In the genomic region with DNA sequence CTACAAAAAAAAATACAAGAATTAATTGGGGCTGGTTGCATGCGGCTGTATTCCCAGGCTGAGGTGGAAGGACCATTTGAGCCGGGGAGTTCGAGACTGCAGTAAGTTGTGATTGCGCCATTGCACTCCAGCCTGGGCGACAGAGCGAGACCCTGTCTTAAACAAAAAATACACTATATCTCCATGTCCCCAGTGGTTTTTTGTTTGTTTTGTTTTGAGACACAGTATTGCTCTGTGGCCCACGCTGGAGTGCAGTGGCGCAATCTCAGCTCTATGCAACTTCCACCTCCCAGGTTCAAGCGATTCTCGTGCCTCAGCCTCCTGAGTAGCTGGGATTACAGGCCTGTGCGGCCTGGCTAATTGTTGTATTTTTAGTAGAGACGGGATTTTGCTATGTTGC, we compare ENCODE assay signal across 9 cellular contexts. TPM values are rescaled to one million over a fixed set of nuclear protein-coding genes. Genes with fewer than 3 reads are reported as not detected.
A peak's percentile ranks its signal among the peaks of the same experiment; 100 is the strongest.
DNase-seq lines count a peak whose midpoint lies in the region; ATAC-seq and TF ChIP-seq lines count a peak whose summit lies in the region.
"Had no signal": no experiment of that assay in that cellular context is flagged by ENCODE, and none has a peak within 500 bp of the region (broad histone marks: within the 10 kb centered on the region; RNA-seq: fewer than 3 reads in every experiment).

No MANE protein-coding gene starts in this region.

- H3K79me2 ChIP-seq in PC-9 (ENCODE audit: low read depth) = peaks cover 52% of the 10 kb centered on the region

- POLR2A ChIA-PET in PC-9 (lab: Charles Lee; ENCODE audit: unreplicated experiment) = no interaction called here

- peak overlapping the region; percentile 100 for H3K4me3 ChIP-seq in PC-9

- H3K9me2 ChIP-seq in PC-9 (ENCODE audit: insufficient read depth) = no peaks in the 10 kb centered on the region

- CTCF ChIA-PET in PC-9 (lab: Charles Lee) = interaction anchor here (0.7 kb wide), 1 partner anchor 38 kb away, joined by 8 read pairs; no protein-coding TSS in a partner anchor

- no peaks in the 10 kb centered on the region for H3K27me3 Mint-ChIP-seq in progenitor cell of endocrine pancreas

- no peaks in the 10 kb centered on the region for H3K27me3 ChIP-seq in PC-9 (ENCODE audit: insufficient read depth, low read depth)

- H3K36me3 Mint-ChIP-seq in progenitor cell of endocrine pancreas (ENCODE audit: insufficient read depth) = peaks cover 5% of the 10 kb centered on the region

- H3K4me1 ChIP-seq in PC-9 (replicated peaks; ENCODE audit: insufficient read depth) = peaks cover 31% of the 10 kb centered on the region

- DNase-seq in GF-D8 (lab: John Stamatoyannopoulos, UW) = peak; percentile 2
- no peak for DNase-seq in PC-9
- no peak for DNase-seq in epithelial cell of prostate (ENCODE audit: low read depth, low spot score)
- DNase-seq in progenitor cell of endocrine pancreas (ENCODE audit: low spot score, unreplicated experiment) = no peak
- no peak for DNase-seq in KBM-7
- no peak for DNase-seq in HT-29 (ENCODE audit: low spot score)
- DNase-seq in anterior cingulate cortex (lab: John Stamatoyannopoulos, UW) = no peak
- DNase-seq: stimulated activated naive CD4-positive, alpha-beta T cell treated with Interleukin-2 at 50 U/mL for 16 hours had no signal

- in situ Hi-C loops in KBM-7 (cut with MboI; ENCODE audit: low pct_unique_long_range_greater_than_20kb, low sequenced_read_pairs) = no loop called here

- peak overlapping the region; percentile 98 for H3K4me3 Mint-ChIP-seq in progenitor cell of endocrine pancreas (ENCODE audit: low read depth)

- H3K9me3 Mint-ChIP-seq in progenitor cell of endocrine pancreas (ENCODE audit: low read depth) = no peaks in the 10 kb centered on the region

- H3K4me1 Mint-ChIP-seq in progenitor cell of endocrine pancreas (ENCODE audit: low read depth) = peaks cover 8% of the 10 kb centered on the region

- intact Hi-C loops in PC-9 (cut with micrococcal nuclease; ENCODE audit: unreplicated experiment) = loop anchor here (2.0 kb wide), 2 partner anchors 17 to 47 kb away; partner anchors contain the start of genes GOLGA2, SLC27A4 and SWI5

- ATAC-seq in GM18867 (IDR thresholded peaks at IDR 0.05; ENCODE audit: unreplicated experiment) = no peak

- H2AFZ ChIP-seq in PC-9 = no peak overlapping the region

- no peaks in the 10 kb centered on the region; the same call in 1 of the 2 replicates for H4K20me1 ChIP-seq in PC-9 (ENCODE audit: insufficient read depth)

- peaks cover 8% of the 10 kb centered on the region; the same call in 1 of the 2 replicates for H3K36me3 ChIP-seq in PC-9 (ENCODE audit: low read depth)

- H3K27ac Mint-ChIP-seq in progenitor cell of endocrine pancreas = peak overlapping the region; percentile 89

- H3K27ac ChIP-seq in PC-9 (peak overlapping the region; percentile 11), epithelial cell of prostate (peak overlapping the region; percentile 87)

- H3K9me3 ChIP-seq in PC-9 (ENCODE audit: insufficient read depth, low read depth) = no peaks in the 10 kb centered on the region

- TF ChIP-seq CTCF in PC-9 (conservative IDR thresholded peaks at IDR 0.05) (no peak), progenitor cell of endocrine pancreas (IDR thresholded peaks at IDR 0.05; ENCODE audit: unreplicated experiment) (no peak)

- peaks cover 17% of the 10 kb centered on the region; the same call in 1 of the 2 replicates for H3F3A ChIP-seq in PC-9 (ENCODE audit: insufficient read depth, low read depth)

- no TSS peak for BruUV-seq in PC-9 (replicated peaks; lab: Mats Ljungman, UMichigan)

- peak overlapping the region; percentile 94 for H3K4me2 ChIP-seq in PC-9

RNA-seq across cellular contexts. Expression of gene COQ4, which starts 1.1 kb away (rescaled TPM):
- total RNA-seq in PC-9 (2021) = 81.8 and 89.5 TPM in 2 replicates
- total RNA-seq in progenitor cell of endocrine pancreas = 64.5 and 68.5 TPM in 2 replicates
- 71.3 and 76.1 TPM in 2 replicates for total RNA-seq in HT-29 (2014; rRNA removed; shearing (Covaris generic))

RNA-seq across cellular contexts. Expression of gene TRUB2, which starts 1.5 kb away (rescaled TPM):
- total RNA-seq in PC-9 (2021) (47.6 and 62.1 TPM in 2 replicates), progenitor cell of endocrine pancreas (29.2 and 31.6 TPM in 2 replicates)
- total RNA-seq in HT-29 (2014; rRNA removed; shearing (Covaris generic)) = 66.9 and 69.8 TPM in 2 replicates

RNA-seq across cellular contexts. Expression of gene SLC27A4, which starts 16.5 kb away (rescaled TPM):
- total RNA-seq in PC-9 (2021) (27.3 and 30.4 TPM in 2 replicates), progenitor cell of endocrine pancreas (26.4 and 28.3 TPM in 2 replicates)
- total RNA-seq in HT-29 (2014; rRNA removed; shearing (Covaris generic)) = 34.9 and 38.2 TPM in 2 replicates

RNA-seq across cellular contexts. Expression of gene URM1, which starts 47.4 kb away (rescaled TPM):
- total RNA-seq in PC-9 (2021) = 98.1 and 101 TPM in 2 replicates
- 54.4 and 60.9 TPM in 2 replicates for total RNA-seq in progenitor cell of endocrine pancreas
- total RNA-seq in HT-29 (2014; rRNA removed; shearing (Covaris generic)) = 95.2 and 102 TPM in 2 replicates

RNA-seq across cellular contexts. Expression of gene SWI5, which starts 47.7 kb away (rescaled TPM):
- 70.4 and 86.0 TPM in 2 replicates for total RNA-seq in PC-9 (2021)
- total RNA-seq in progenitor cell of endocrine pancreas = 18.8 and 20.7 TPM in 2 replicates
- total RNA-seq in HT-29 (2014; rRNA removed; shearing (Covaris generic)) = 51.4 and 52.6 TPM in 2 replicates
